ENCODE assay signal across 8 cellular contexts in the genomic region with DNA sequence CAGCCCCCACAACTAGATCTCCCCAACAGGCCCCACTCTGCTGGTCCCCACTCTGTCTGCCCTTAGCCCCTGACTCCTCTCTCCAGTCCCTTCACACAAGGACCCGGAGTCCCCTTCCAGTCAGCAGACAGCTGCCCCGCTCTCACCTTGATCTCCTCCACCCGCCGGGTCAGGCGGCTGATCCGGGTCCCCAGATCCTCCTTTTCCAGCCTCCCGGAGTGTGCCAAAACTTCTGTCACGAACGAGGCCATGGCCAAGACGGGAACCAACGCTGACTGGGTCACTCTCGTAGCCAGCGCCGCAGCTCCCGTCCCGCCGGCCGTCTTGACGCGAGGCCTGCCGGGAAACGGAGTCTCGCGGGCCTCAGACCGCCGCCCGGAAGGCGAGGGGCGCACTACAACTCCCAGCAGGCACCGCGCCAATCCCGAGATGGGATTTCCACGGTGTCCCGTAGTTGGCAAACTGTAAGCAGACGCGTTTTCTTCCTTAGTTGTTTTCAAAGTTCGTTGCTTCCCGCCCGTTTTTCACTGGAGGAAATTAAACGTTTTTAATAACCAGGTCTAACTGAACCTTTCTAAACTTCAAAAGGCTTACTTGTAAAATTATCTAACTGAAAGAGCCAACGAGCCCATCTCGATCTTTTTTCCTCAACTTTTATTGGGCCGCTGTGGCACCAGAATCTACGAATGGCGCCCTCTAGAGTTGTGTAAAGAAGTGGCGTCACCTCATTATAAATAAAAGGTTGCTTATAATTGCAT. TPM values are rescaled to one million over a fixed set of nuclear protein-coding genes. Genes with fewer than 3 reads are reported as not detected.
DNase-seq lines count a peak whose midpoint lies in the region; ATAC-seq lines count a peak whose summit lies in the region.

A gene with protein sequence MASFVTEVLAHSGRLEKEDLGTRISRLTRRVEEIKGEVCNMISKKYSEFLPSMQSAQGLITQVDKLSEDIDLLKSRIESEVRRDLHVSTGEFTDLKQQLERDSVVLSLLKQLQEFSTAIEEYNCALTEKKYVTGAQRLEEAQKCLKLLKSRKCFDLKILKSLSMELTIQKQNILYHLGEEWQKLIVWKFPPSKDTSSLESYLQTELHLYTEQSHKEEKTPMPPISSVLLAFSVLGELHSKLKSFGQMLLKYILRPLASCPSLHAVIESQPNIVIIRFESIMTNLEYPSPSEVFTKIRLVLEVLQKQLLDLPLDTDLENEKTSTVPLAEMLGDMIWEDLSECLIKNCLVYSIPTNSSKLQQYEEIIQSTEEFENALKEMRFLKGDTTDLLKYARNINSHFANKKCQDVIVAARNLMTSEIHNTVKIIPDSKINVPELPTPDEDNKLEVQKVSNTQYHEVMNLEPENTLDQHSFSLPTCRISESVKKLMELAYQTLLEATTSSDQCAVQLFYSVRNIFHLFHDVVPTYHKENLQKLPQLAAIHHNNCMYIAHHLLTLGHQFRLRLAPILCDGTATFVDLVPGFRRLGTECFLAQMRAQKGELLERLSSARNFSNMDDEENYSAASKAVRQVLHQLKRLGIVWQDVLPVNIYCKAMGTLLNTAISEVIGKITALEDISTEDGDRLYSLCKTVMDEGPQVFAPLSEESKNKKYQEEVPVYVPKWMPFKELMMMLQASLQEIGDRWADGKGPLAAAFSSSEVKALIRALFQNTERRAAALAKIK (minus strand): TSS at position 277 of the 758 bp plus-strand sequence. CDS start 26 bp downstream, at position 251.

- no peaks in the 10 kb centered on the region for H3K27me3 ChIP-seq in rectal smooth muscle tissue (ENCODE audit: control insufficient read depth, insufficient read depth, low read length)
- no peaks in the 10 kb centered on the region for H3K27me3 ChIP-seq in aorta (ENCODE audit: control insufficient read depth in 1 of 2, insufficient read depth in 2 of 2, low read length in 1 of 2)

- peak within 1 kb of the TSS; percentile 95 for H3K9ac ChIP-seq in rectal smooth muscle tissue (ENCODE audit: low read length)

- 0 to 1% methylated on average over 46 of the region's 46 CpGs for WGBS in aorta, 2 donors

- intact Hi-C loops in aorta (cut with DNase I): no loop called here

- H3K9me3 ChIP-seq in aorta (ENCODE audit: control insufficient read depth, low read length): no peaks in the 10 kb centered on the region

- H3K36me3 ChIP-seq in rectal smooth muscle tissue (ENCODE audit: control insufficient read depth, insufficient read depth, low read length): no peaks in the 10 kb centered on the region
- H3K36me3 ChIP-seq in aorta (ENCODE audit: control insufficient read depth in 1 of 2, insufficient read depth in 2 of 2, low read length in 1 of 2): no peaks in the 10 kb centered on the region

- peak; percentile 86 for ATAC-seq in GM18508 (IDR thresholded peaks at IDR 0.05; ENCODE audit: insufficient read depth, unreplicated experiment)
- ATAC-seq in HG03025 (IDR thresholded peaks at IDR 0.05; ENCODE audit: low FRiP score, unreplicated experiment): peak; percentile 97
- ATAC-seq in aorta (ENCODE audit: low FRiP score): peak; percentile 99

- DNase-seq in NCI-H2029 treated with DMSO at 0.1 percent for 48 hours (lab: John Stamatoyannopoulos, UW) (peak; percentile 98), T-helper 9 cell (peak; percentile 90), astrocyte of the hippocampus (ENCODE audit: low read depth, low spot score) (peak; percentile 99), hepatic stellate cell (ENCODE audit: low spot score) (peak; percentile 84), aorta (peak; percentile 98 to 99)

- H3K4me3 ChIP-seq in rectal smooth muscle tissue (ENCODE audit: low read length) (peak within 1 kb of the TSS; percentile 94), aorta (ENCODE audit: low read length in 2 of 2) (peak within 1 kb of the TSS; percentile 61 to 82)

- no peaks in the 10 kb centered on the region for H3K4me1 ChIP-seq in rectal smooth muscle tissue (ENCODE audit: control insufficient read depth, insufficient read depth, low read length)
- H3K4me1 ChIP-seq in aorta (ENCODE audit: control insufficient read depth in 1 of 2, insufficient read depth in 2 of 2, low read length in 2 of 2): peaks cover 0 to 4% of the 10 kb centered on the region in 2 donors

- H3K27ac ChIP-seq in rectal smooth muscle tissue (ENCODE audit: low read depth, low read length) (peak within 1 kb of the TSS; percentile 67), aorta (ENCODE audit: low read depth in 1 of 2, low read length in 2 of 2) (peak within 1 kb of the TSS in 1 of 2 donors; percentile 20)

RNA-seq across cellular contexts. Expression of the gene that starts here (rescaled TPM):
- 10 to 100 TPM; 11.8 to 12.0 TPM for total RNA-seq in aorta
- 1 to 10 TPM; 6.4 to 6.9 TPM for polyA plus RNA-seq in aorta
